ENCODE assay signal across 10 cellular contexts in the genomic region with DNA sequence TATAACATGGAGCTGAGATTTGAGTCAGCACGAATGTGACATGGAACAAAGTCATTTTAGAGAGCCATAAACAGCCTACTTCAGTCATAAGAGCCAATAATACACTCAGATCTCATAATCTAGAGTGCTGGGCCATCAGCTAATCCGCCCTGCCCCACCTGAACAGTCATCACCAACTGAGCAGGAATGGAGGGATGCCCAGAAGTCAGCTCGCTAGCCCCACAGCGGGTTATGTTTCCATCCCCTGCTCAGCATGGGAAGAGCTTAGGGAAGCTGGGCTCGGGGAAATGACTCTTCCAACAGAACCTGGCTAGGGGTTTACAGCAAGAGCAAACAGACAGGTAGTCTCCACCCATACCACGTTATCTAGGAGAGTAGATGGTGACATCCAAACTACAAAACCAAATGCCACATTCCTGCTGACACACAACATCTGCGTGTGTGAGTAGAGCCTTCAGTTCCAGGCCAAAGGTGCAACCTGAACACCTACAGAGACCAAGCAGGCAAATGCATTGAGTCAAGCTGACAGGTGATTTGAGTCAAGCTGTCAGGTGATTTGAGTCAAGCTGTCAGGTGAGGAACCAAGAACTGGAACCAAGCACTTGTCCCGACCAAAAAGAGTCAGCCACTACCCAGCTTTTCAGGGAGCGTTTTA. TPM values are rescaled to one million over a fixed set of nuclear protein-coding genes. Genes with fewer than 3 reads are reported as not detected.
DNase-seq lines count a peak whose midpoint lies in the region; ATAC-seq and TF ChIP-seq lines count a peak whose summit lies in the region.
"Had no signal": no experiment of that assay in that cellular context is flagged by ENCODE, and none has a peak within 500 bp of the region (broad histone marks: within the 10 kb centered on the region; RNA-seq: fewer than 3 reads in every experiment).

No MANE protein-coding gene starts in this region.

- intact Hi-C loops in Caco-2 (cut with micrococcal nuclease; ENCODE audit: unreplicated experiment), result no loop called here

- no peak for DNase-seq in Caco-2
- DNase-seq in Karpas-422, result no peak
- DNase-seq in coronary artery (ENCODE audit: low spot score), result no peak
- no peak for DNase-seq in neural crest cell (ENCODE audit: low read depth, low spot score)
- DNase-seq in UCSD-AML1 (lab: John Stamatoyannopoulos, UW; ENCODE audit: unreplicated experiment), result no peak
- no peak for DNase-seq in COR-L47 (lab: John Stamatoyannopoulos, UW)
- DNase-seq in NCI-H446 treated with DMSO at 0.1 percent for 48 hours (lab: John Stamatoyannopoulos, UW), result no peak
- DNase-seq: KBM-7 had no signal

- no peaks in the 10 kb centered on the region for H3K9me3 ChIP-seq in Caco-2
- no peaks in the 10 kb centered on the region for H3K9me3 ChIP-seq in Karpas-422 (ENCODE audit: low read length)
- H3K9me3 ChIP-seq: upper lobe of left lung had no signal

- H3K4me3 Mint-ChIP-seq in Caco-2 (ENCODE audit: unreplicated experiment) (peak overlapping the region; percentile 96), neural crest cell (peak overlapping the region; percentile 91)

- H3K4me1 ChIP-seq in Caco-2 (peaks cover 16% of the 10 kb centered on the region; the same call in 1 of the 2 replicates), Karpas-422 (ENCODE audit: low read length) (peaks cover 29% of the 10 kb centered on the region)

- H3K4me1 Mint-ChIP-seq in Caco-2 (ENCODE audit: low read depth, unreplicated experiment), result peaks cover 20% of the 10 kb centered on the region
- H3K4me1 Mint-ChIP-seq in neural crest cell, result peaks cover 48% of the 10 kb centered on the region

- peak overlapping the region; percentile 83 for H3K4me2 ChIP-seq in Karpas-422 (ENCODE audit: low read depth, low read length, poor library complexity, severe bottlenecking)

- CTCF ChIA-PET in Caco-2 (lab: Charles Lee), result interaction anchor here (1.1 kb wide), 1 partner anchor 28 kb away, joined by 3 read pairs; no protein-coding TSS in a partner anchor

- ATAC-seq in GM21367 (IDR thresholded peaks at IDR 0.05; ENCODE audit: unreplicated experiment), result no peak

- no peak for TF ChIP-seq CTCF in Caco-2 (IDR thresholded peaks at IDR 0.05; ENCODE audit: insufficient read depth in 1 of 2, low read depth in 1 of 2, low read length in 1 of 2, severe bottlenecking in 1 of 2, unreplicated experiment in 1 of 2)
- TF ChIP-seq CTCF in coronary artery (IDR thresholded peaks at IDR 0.05), result no peak
- TF ChIP-seq CTCF in neural crest cell (conservative IDR thresholded peaks at IDR 0.05), result no peak

- peak overlapping the region; percentile 96 for H3K9ac ChIP-seq in Karpas-422 (ENCODE audit: low read length)

- peaks cover 1% of the 10 kb centered on the region for H3K36me3 ChIP-seq in Caco-2 (ENCODE audit: control insufficient read depth, insufficient read depth, low read length)
- peaks cover 18% of the 10 kb centered on the region; the same call in 1 of the 2 replicates for H3K36me3 ChIP-seq in Karpas-422 (ENCODE audit: insufficient read depth, low read length)

- no peaks in the 10 kb centered on the region for H3K9me2 ChIP-seq in Karpas-422 (replicated peaks; ENCODE audit: insufficient read depth, low read length)

- BruUV-seq in Caco-2 (replicated peaks; lab: Mats Ljungman, UMichigan), result no TSS peak

- no peak overlapping the region for H3K27ac ChIP-seq in Karpas-422 (ENCODE audit: low read length)
- no peak overlapping the region for H3K27ac ChIP-seq in coronary artery

- H3K9me3 Mint-ChIP-seq in Caco-2 (ENCODE audit: unreplicated experiment), result no peaks in the 10 kb centered on the region
- H3K9me3 Mint-ChIP-seq in neural crest cell, result no peaks in the 10 kb centered on the region

- H3K27me3 ChIP-seq in Caco-2 (replicated peaks; ENCODE audit: control insufficient read depth, insufficient read depth, low read length) (no peaks in the 10 kb centered on the region), Karpas-422 (ENCODE audit: low read length) (no peaks in the 10 kb centered on the region)
- H3K27me3 ChIP-seq: upper lobe of left lung had no signal

- no peak overlapping the region for H3K27ac Mint-ChIP-seq in Caco-2 (ENCODE audit: unreplicated experiment)
- H3K27ac Mint-ChIP-seq in neural crest cell (ENCODE audit: unreplicated experiment), result no peak overlapping the region

- no peaks in the 10 kb centered on the region for H3K27me3 Mint-ChIP-seq in Caco-2 (ENCODE audit: insufficient read depth, unreplicated experiment)
- no peaks in the 10 kb centered on the region for H3K27me3 Mint-ChIP-seq in neural crest cell (ENCODE audit: low read depth)

- POLR2A ChIA-PET in Caco-2 (lab: Charles Lee), result interaction anchor here (0.7 kb wide), 1 partner anchor 168 kb away, joined by 3 read pairs; no protein-coding TSS in a partner anchor

- H3K36me3 Mint-ChIP-seq in Caco-2 (ENCODE audit: insufficient read depth, unreplicated experiment) (peaks cover 38% of the 10 kb centered on the region), neural crest cell (ENCODE audit: low read depth) (no peaks in the 10 kb centered on the region)

- H2AFZ ChIP-seq in Karpas-422 (ENCODE audit: low read length), result no peak overlapping the region

- H3K79me2 ChIP-seq in Karpas-422 (ENCODE audit: low read length), result peaks cover 91% of the 10 kb centered on the region

- peaks cover 40% of the 10 kb centered on the region; the same call in 1 of the 2 replicates for H4K20me1 ChIP-seq in Karpas-422 (ENCODE audit: insufficient read depth, low read depth, low read length)

- H3K4me3 ChIP-seq in Caco-2 (ENCODE audit: low read depth, low read length) (no peak overlapping the region), Karpas-422 (ENCODE audit: low read length) (peak overlapping the region; percentile 79; the same call in 1 of the 2 replicates), coronary artery (peak overlapping the region; percentile 93)

RNA-seq across cellular contexts. Expression of a gene that starts 2.0 kb away (rescaled TPM):
- 39.1 and 40.7 TPM in 2 replicates for total RNA-seq in Caco-2 (2022)
- total RNA-seq in Karpas-422 (2014; rRNA removed; shearing (Covaris generic); ENCODE audit: low replicate concordance), result 12.5 and 17.2 TPM in 2 replicates
- total RNA-seq in neural crest cell, result 31.3 and 31.6 TPM in 2 replicates

RNA-seq across cellular contexts. Expression of a gene that starts 41.3 kb away (rescaled TPM):
- 14.4 and 18.4 TPM in 2 replicates for total RNA-seq in Caco-2 (2022)
- 0.45 and 1.2 TPM in 2 replicates for total RNA-seq in Karpas-422 (2014; rRNA removed; shearing (Covaris generic); ENCODE audit: low replicate concordance)
- total RNA-seq in neural crest cell, result 6.3 and 6.7 TPM in 2 replicates
